Comparison of ENCODE assay signal across 8 cellular contexts in genomic region chr5:135139397-135140134, GRCh38.
DNase-seq lines count a peak whose midpoint lies in the region; ATAC-seq and TF ChIP-seq lines count a peak whose summit lies in the region.

No MANE protein-coding gene starts in this region.

- CTCF ChIA-PET in mammary epithelial cell (lab: Charles Lee; ENCODE audit: low non-redundant PET) = no interaction called here

- H3K4me1 ChIP-seq in mammary epithelial cell (ENCODE audit: insufficient read depth, low read length) (peaks cover 56% of the 10 kb centered on the region), mucosa of rectum (ENCODE audit: control insufficient read depth in 2 of 2, insufficient read depth in 2 of 2, low read length in 2 of 2) (peaks cover 33 to 38% of the 10 kb centered on the region in 2 donors)

- 73% methylated on average over 10 of the region's 12 CpGs for WGBS in mammary epithelial cell (ENCODE audit: low coverage, missing lambda C conversion rate)

- H3K9ac ChIP-seq in mammary epithelial cell (ENCODE audit: insufficient read depth, low read length) (no peak overlapping the region), mucosa of rectum (ENCODE audit: low read depth in 1 of 2, low read length in 2 of 2) (no peak overlapping the region)

- peak overlapping the region; percentile 67 for H2AFZ ChIP-seq in mammary epithelial cell (ENCODE audit: low read depth, low read length)

- no peaks in the 10 kb centered on the region for H3K79me2 ChIP-seq in mammary epithelial cell (ENCODE audit: insufficient read depth, low read length)

- H3K27me3 ChIP-seq in mammary epithelial cell (ENCODE audit: insufficient read depth, low read length) (no peaks in the 10 kb centered on the region), mucosa of rectum (ENCODE audit: control insufficient read depth in 2 of 2, insufficient read depth in 2 of 2, low read length in 2 of 2) (no peaks in the 10 kb centered on the region)

- intact Hi-C loops in mammary epithelial cell (cut with micrococcal nuclease) = loop anchor here (2.0 kb wide), 2 partner anchors 17 to 33 kb away; no protein-coding TSS in a partner anchor

- H3K9me3 ChIP-seq in mammary epithelial cell (replicated peaks; ENCODE audit: insufficient read depth, low read length) (no peaks in the 10 kb centered on the region), mucosa of rectum (ENCODE audit: control insufficient read depth in 2 of 2, low read length in 2 of 2) (no peaks in the 10 kb centered on the region)

- dilution Hi-C loops in mammary epithelial cell (cut with HindIII; ENCODE audit: low sequenced_read_pairs) = no loop called here

- H3K36me3 ChIP-seq in mammary epithelial cell (ENCODE audit: insufficient read depth, low read length) (no peaks in the 10 kb centered on the region), mucosa of rectum (ENCODE audit: control insufficient read depth in 2 of 2, insufficient read depth in 2 of 2, low read length in 2 of 2) (no peaks in the 10 kb centered on the region)

- H3K4me3 ChIP-seq in mammary epithelial cell (replicated peaks in 1 of 3; ENCODE audit: insufficient read depth in 1 of 3, low read depth in 2 of 3, low read length in 3 of 3) (no peak overlapping the region), mucosa of rectum (ENCODE audit: low read length in 2 of 2) (no peak overlapping the region)

- no peaks in the 10 kb centered on the region for H4K20me1 ChIP-seq in mammary epithelial cell (ENCODE audit: insufficient read depth, low read length)

- DNase-seq in AG20443 (ENCODE audit: low spot score) = peak; percentile 87
- DNase-seq in M059J (ENCODE audit: low read depth) = peak; percentile 87
- peak; percentile 85 for DNase-seq in mammary epithelial cell
- DNase-seq in activated gamma-delta T cell (lab: John Stamatoyannopoulos, UW) = no peak
- DNase-seq in NCI-H2107 treated with DMSO at 0.1 percent for 48 hours (lab: John Stamatoyannopoulos, UW; ENCODE audit: unreplicated experiment) = no peak

- no peak for TF ChIP-seq CTCF in mammary epithelial cell (conservative IDR thresholded peaks at IDR 0.05 in 1 of 2, IDR thresholded peaks at IDR 0.05 in 1 of 2; ENCODE audit: extremely low read depth in 1 of 2, insufficient read depth in 1 of 2, low read depth in 1 of 2, low read length in 2 of 2)

- no peak for ATAC-seq in HG02678 (IDR thresholded peaks at IDR 0.05; ENCODE audit: unreplicated experiment)
- ATAC-seq in HG02610 (IDR thresholded peaks at IDR 0.05; ENCODE audit: unreplicated experiment) = no peak

- in situ Hi-C loops in mammary epithelial cell (cut with MboI; ENCODE audit: low sequenced_read_pairs in 2 of 2) = no loop called here

- H3K27ac ChIP-seq in mammary epithelial cell (ENCODE audit: insufficient read depth, low read depth, low read length) (peak overlapping the region; percentile 50), mucosa of rectum (ENCODE audit: low read depth in 2 of 2, low read length in 2 of 2) (peak overlapping the region; percentile 67 to 75)

- H3K4me2 ChIP-seq in mammary epithelial cell (ENCODE audit: insufficient read depth, low read depth, low read length) = peak overlapping the region; percentile 73

- no TSS peak for BruUV-seq in mammary epithelial cell (replicated peaks; lab: Mats Ljungman, UMichigan)

Comparison
In these comparisons a context has a peak if more than half of its experiments do, and no peak if none do; other contexts are left out.
1. DNase-seq: peak in AG20443 (single experiment), M059J (single experiment) and mammary epithelial cell (single experiment); none in activated gamma-delta T cell (single experiment) and NCI-H2107 treated with DMSO at 0.1 percent for 48 hours (single experiment).